Comparison of ENCODE assay signal across 16 cellular contexts in genomic region chr7:102821994-102822747, GRCh38.
A peak's percentile ranks its signal among the peaks of the same experiment; 100 is the strongest.
DNase-seq lines count a peak whose midpoint lies in the region; ATAC-seq, FAIRE-seq and TF ChIP-seq lines count a peak whose summit lies in the region.
"Had no signal": no experiment of that assay in that cellular context is flagged by ENCODE, and none has a peak within 500 bp of the region (broad histone marks: within the 10 kb centered on the region; RNA-seq: fewer than 3 reads in every experiment).

No MANE protein-coding gene starts in this region.

- TF ChIP-seq EP300 in GM12878 (IDR thresholded peaks at IDR 0.05; ENCODE audit: borderline replicate concordance in 1 of 2, control insufficient read depth in 1 of 2, low read depth in 2 of 2, low read length in 2 of 2), result no peak

- H2BK12ac ChIP-seq in mesenchymal stem cell (ENCODE audit: low read length in 2 of 2), result no peak overlapping the region

- H4K91ac ChIP-seq in mesenchymal stem cell (ENCODE audit: low read length), result no peak overlapping the region

- WGBS in GM12878 (ENCODE audit: insufficient coverage, insufficient replicate concordance, low lambda C conversion rate, missing lambda C conversion rate), result 100% methylated on average over 2 of the region's 2 CpGs
- WGBS in mesenchymal stem cell, result 98% methylated on average over 2 of the region's 2 CpGs

- DNase-seq in GM12891 (ENCODE audit: insufficient read length, low spot score) (no peak), GM12878 (ENCODE audit: low read depth, low spot score) (no peak), mesenchymal stem cell (no peak), mesenteric fat pad (ENCODE audit: low spot score) (no peak), AML-193 (lab: John Stamatoyannopoulos, UW) (no peak), midbrain (lab: John Stamatoyannopoulos, UW) (no peak)
- no peak for DNase-seq in activated CD4-positive, alpha-beta T cell treated with anti-CD3 and anti-CD28 coated beads for 48 hours
- DNase-seq: 8988T; Caco-2; CD4-positive, alpha-beta T cell; GDM1; H9 had no signal

- no peak for TF ChIP-seq POLR2A in GM12891 (IDR thresholded peaks at IDR 0.05; ENCODE audit: low read depth, low read length)
- TF ChIP-seq POLR2A in GM12878 (IDR thresholded peaks at IDR 0.05; ENCODE audit: low read depth, low read length), result no peak

- in situ Hi-C loops in GM12878 (cut with MboI), result no loop called here

- H3K9ac ChIP-seq in BLaER1 (no peak overlapping the region), GM12878 (ENCODE audit: control insufficient read depth, insufficient read depth, low read length) (no peak overlapping the region), mesenchymal stem cell (ENCODE audit: low read length) (no peak overlapping the region)

- TF ChIP-seq CTCF in GM12878 (IDR thresholded peaks at IDR 0.05 in 2 of 3, conservative IDR thresholded peaks at IDR 0.05 in 1 of 3; ENCODE audit: control insufficient read depth in 2 of 3, extremely low read depth in 1 of 3, insufficient read depth in 1 of 3, low read depth in 3 of 3, low read length in 3 of 3), result no peak

- H3K23ac ChIP-seq in mesenchymal stem cell (ENCODE audit: low read length in 2 of 2), result no peak overlapping the region

- POLR2A ChIA-PET in GM12878 (lab: Charles Lee), result no interaction called here

- CTCF ChIA-PET in GM12878 (lab: Yijun Ruan, JAX), result no interaction called here

- no peak overlapping the region for H4K8ac ChIP-seq in mesenchymal stem cell (ENCODE audit: low read length)

- ATAC-seq in GM12878, result no peak
- ATAC-seq: HepG2 had no signal

- H3K27me3 ChIP-seq in BLaER1, result no peaks in the 10 kb centered on the region
- no peaks in the 10 kb centered on the region for H3K27me3 ChIP-seq in GM12878 (replicated peaks in 1 of 2; ENCODE audit: control insufficient read depth in 2 of 2, insufficient read depth in 2 of 2, low read length in 1 of 2)
- no peaks in the 10 kb centered on the region for H3K27me3 ChIP-seq in mesenchymal stem cell (ENCODE audit: control insufficient read depth in 1 of 2, insufficient read depth in 1 of 2, low read length in 2 of 2)

- RAD21 ChIA-PET in GM12878 (lab: Charles Lee; ENCODE audit: unreplicated experiment), result no interaction called here

- intact Hi-C loops in GM12878 (cut with micrococcal nuclease; ENCODE audit: unreplicated experiment), result no loop called here

- H3K9me3 ChIP-seq in BLaER1, result 0 out of 2 replicates have a peak, but pooled peaks cover 2% of the 10 kb centered on the region
- H3K9me3 ChIP-seq in GM12878 (replicated peaks; ENCODE audit: control insufficient read depth, insufficient read depth, low read length), result no peaks in the 10 kb centered on the region; the same call in 2 of the 3 replicates
- H3K9me3 ChIP-seq in mesenchymal stem cell (ENCODE audit: control insufficient read depth, low read length), result no peaks in the 10 kb centered on the region
- H3K9me3 ChIP-seq: Caco-2 had no signal

- H3K27ac ChIP-seq in BLaER1 (no peak overlapping the region), GM12878 (ENCODE audit: control insufficient read depth, insufficient read depth) (no peak overlapping the region), mesenchymal stem cell (ENCODE audit: low read length, poor library complexity, severe bottlenecking) (no peak overlapping the region)
- H3K27ac ChIP-seq: C4-2B had no signal

- no peak overlapping the region for H2AFZ ChIP-seq in GM12878 (ENCODE audit: control insufficient read depth, low read depth, low read length)
- no peak overlapping the region for H2AFZ ChIP-seq in mesenchymal stem cell (ENCODE audit: low read depth, low read length)

- no peak overlapping the region for H3K18ac ChIP-seq in mesenchymal stem cell (ENCODE audit: low read depth in 1 of 2, low read length in 2 of 2)

- no peak for TF ChIP-seq RAD21 in GM12878 (IDR thresholded peaks at IDR 0.05; ENCODE audit: insufficient read depth, low read depth, low read length)

- no peaks in the 10 kb centered on the region for H3K79me1 ChIP-seq in mesenchymal stem cell (replicated peaks; ENCODE audit: low read length, poor library complexity, severe bottlenecking)

- no TSS peak for BruUV-seq in GM12878 (replicated peaks; lab: Mats Ljungman, UMichigan)

- SMC1A ChIA-PET in GM12878 (lab: Charles Lee; ENCODE audit: uncharacterized antibody, unreplicated experiment), result interaction anchor here (1.8 kb wide), 1 partner anchor 11 kb away, joined by 5 read pairs; no protein-coding TSS in a partner anchor

- no peak overlapping the region for H3K14ac ChIP-seq in mesenchymal stem cell (ENCODE audit: low read length in 2 of 2)

- no peaks in the 10 kb centered on the region for H4K20me1 ChIP-seq in BLaER1
- no peaks in the 10 kb centered on the region for H4K20me1 ChIP-seq in GM12878 (ENCODE audit: control insufficient read depth, insufficient read depth)

- H3K4me3 ChIP-seq in BLaER1 (no peak overlapping the region), GM12878 (no peak overlapping the region), mesenchymal stem cell (ENCODE audit: insufficient read depth in 1 of 2, low read depth in 1 of 2, low read length in 2 of 2) (no peak overlapping the region)

- H2BK5ac ChIP-seq in mesenchymal stem cell (ENCODE audit: low read depth, low read length, poor library complexity, severe bottlenecking), result peak overlapping the region; percentile 35

- peaks cover 15% of the 10 kb centered on the region for H3K4me1 ChIP-seq in BLaER1
- H3K4me1 ChIP-seq in GM12878 (ENCODE audit: control insufficient read depth, insufficient read depth, low read length), result no peaks in the 10 kb centered on the region
- peaks cover 5% of the 10 kb centered on the region for H3K4me1 ChIP-seq in mesenchymal stem cell (ENCODE audit: control insufficient read depth, insufficient read depth, low read depth, low read length)

- H2BK15ac ChIP-seq in mesenchymal stem cell (ENCODE audit: low read depth, poor library complexity, severe bottlenecking), result no peak overlapping the region

- H3K36me3 ChIP-seq in BLaER1, result peaks cover 2% of the 10 kb centered on the region; the same call in 1 of the 2 replicates
- no peaks in the 10 kb centered on the region for H3K36me3 ChIP-seq in GM12878 (ENCODE audit: control insufficient read depth in 2 of 2, insufficient read depth in 2 of 2, low read length in 1 of 2)
- H3K36me3 ChIP-seq in mesenchymal stem cell (ENCODE audit: control insufficient read depth in 1 of 2, insufficient read depth in 2 of 2, low read depth in 1 of 2, low read length in 2 of 2), result peaks cover 3% of the 10 kb centered on the region in 2 experiments

- H3K79me2 ChIP-seq in GM12878 (ENCODE audit: control insufficient read depth, insufficient read depth, low read length), result no peaks in the 10 kb centered on the region

- no peak overlapping the region for H3K4ac ChIP-seq in mesenchymal stem cell (ENCODE audit: low read depth in 1 of 2, low read length in 2 of 2)

- FAIRE-seq in GM12891 (lab: Jason Lieb, UNC) (peak; percentile 38), GM12878 (lab: Jason Lieb, UNC) (peak; percentile 31)
- FAIRE-seq: H1, HepG2 had no signal

- H2BK120ac ChIP-seq in mesenchymal stem cell (ENCODE audit: low read depth, low read length), result no peak overlapping the region

- peak overlapping the region; percentile 99 for H2AK5ac ChIP-seq in mesenchymal stem cell (ENCODE audit: low read length, severe bottlenecking)

- H3K4me2 ChIP-seq in BLaER1 (peak overlapping the region; percentile 40), GM12878 (ENCODE audit: control insufficient read depth, insufficient read depth) (no peak overlapping the region), mesenchymal stem cell (ENCODE audit: low read length, poor library complexity, severe bottlenecking) (no peak overlapping the region)

TF ChIP-seq in GM12891, 5 proteins besides CTCF, POLR2A, EP300 and RAD21:
- TF ChIP-seq SPI1 (IDR thresholded peaks at IDR 0.05; ENCODE audit: low read depth, low read length) (no peak), PAX5 (IDR thresholded peaks at IDR 0.05; ENCODE audit: insufficient read depth, low read length, severe bottlenecking) (no peak), POU2F2 (IDR thresholded peaks at IDR 0.05; ENCODE audit: low read depth, low read length) (no peak), POLR2AphosphoS5 (IDR thresholded peaks at IDR 0.05; ENCODE audit: low read depth, low read length) (no peak), TAF1 (IDR thresholded peaks at IDR 0.05; ENCODE audit: low read depth, low read length) (no peak)

TF ChIP-seq in GM12878, 131 proteins besides CTCF, POLR2A, EP300 and RAD21 (continues in another document):
- TF ChIP-seq TARDBP (IDR thresholded peaks at IDR 0.05; ENCODE audit: borderline replicate concordance), result no peak
- TF ChIP-seq E2F8 (IDR thresholded peaks at IDR 0.05; ENCODE audit: low read depth, partially characterized antibody), result no peak
- TF ChIP-seq ZBTB33 (IDR thresholded peaks at IDR 0.05), result no peak
